Comparison of ENCODE assay signal across 14 cellular contexts in the genomic region with DNA sequence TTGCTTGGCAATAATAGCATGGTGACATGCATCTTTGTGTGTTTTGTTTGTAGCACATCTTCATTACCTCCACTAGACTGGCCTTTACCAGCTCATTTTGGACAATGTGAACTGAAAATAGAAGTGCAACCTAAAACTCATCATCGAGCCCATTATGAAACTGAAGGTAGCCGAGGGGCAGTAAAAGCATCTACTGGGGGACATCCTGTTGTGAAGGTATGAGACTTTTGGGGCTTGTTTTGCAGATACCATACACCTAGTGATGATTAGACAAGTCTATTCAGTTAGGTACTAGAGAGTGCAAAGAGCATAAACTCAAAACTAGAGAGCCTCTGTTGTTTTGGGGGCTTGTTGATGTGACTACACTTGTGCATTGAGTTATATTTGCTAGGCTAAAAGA. TPM values are rescaled to one million over a fixed set of nuclear protein-coding genes. Genes with fewer than 3 reads are reported as not detected.
DNase-seq lines count a peak whose midpoint lies in the region; ATAC-seq, FAIRE-seq and TF ChIP-seq lines count a peak whose summit lies in the region.
"Had no signal": no experiment of that assay in that cellular context is flagged by ENCODE, and none has a peak within 500 bp of the region (broad histone marks: within the 10 kb centered on the region; RNA-seq: fewer than 3 reads in every experiment).

No MANE protein-coding gene starts in this region.

- 0% methylated on average over 2 of the region's 2 CpGs for WGBS in GM12878 (ENCODE audit: insufficient coverage, insufficient replicate concordance, low lambda C conversion rate, missing lambda C conversion rate)
- WGBS in esophagus squamous epithelium, 2 donors, result 70 to 100% methylated on average over 1 to 2 of the region's 2 CpGs

- peak overlapping the region; percentile 39 for H3K4me2 ChIP-seq in GM12878 (ENCODE audit: control insufficient read depth, insufficient read depth)
- H3K4me2 ChIP-seq: BLaER1, hepatocyte had no signal

- H3K27me3 ChIP-seq in GM12878 (replicated peaks in 1 of 2; ENCODE audit: control insufficient read depth in 2 of 2, insufficient read depth in 2 of 2, low read length in 1 of 2), result no peaks in the 10 kb centered on the region
- no peaks in the 10 kb centered on the region for H3K27me3 ChIP-seq in esophagus squamous epithelium
- H3K27me3 ChIP-seq: BLaER1, esophagus muscularis mucosa, hepatocyte had no signal

- H3K9ac ChIP-seq in GM12878 (ENCODE audit: control insufficient read depth, insufficient read depth, low read length), result no peak overlapping the region
- H3K9ac ChIP-seq: BLaER1 had no signal

- BruUV-seq in GM12878 (replicated peaks; lab: Mats Ljungman, UMichigan), result no TSS peak

- TF ChIP-seq RAD21 in GM12878 (IDR thresholded peaks at IDR 0.05; ENCODE audit: insufficient read depth, low read depth, low read length), result no peak

- SMC1A ChIA-PET in GM12878 (lab: Charles Lee; ENCODE audit: uncharacterized antibody, unreplicated experiment), result no interaction called here

- H4K20me1 ChIP-seq in GM12878 (ENCODE audit: control insufficient read depth, insufficient read depth), result no peaks in the 10 kb centered on the region

- TF ChIP-seq POLR2A in GM12878 (IDR thresholded peaks at IDR 0.05; ENCODE audit: low read depth, low read length) (no peak), esophagus squamous epithelium (IDR thresholded peaks at IDR 0.05) (no peak)

- H3K9me3 ChIP-seq in GM12878 (replicated peaks; ENCODE audit: control insufficient read depth, insufficient read depth, low read length) (no peaks in the 10 kb centered on the region), esophagus squamous epithelium (no peaks in the 10 kb centered on the region)
- H3K9me3 ChIP-seq: BLaER1, esophagus muscularis mucosa, thoracic aorta had no signal

- intact Hi-C loops in GM12878 (cut with micrococcal nuclease; ENCODE audit: unreplicated experiment) (loop anchor here (5.0 kb wide), 1 partner anchor 39 kb away; the partner anchor contains the start of gene NFATC3), esophagus squamous epithelium (cut with DNase I) (no loop called here)

- H2AFZ ChIP-seq in GM12878 (ENCODE audit: control insufficient read depth, low read depth, low read length), result no peak overlapping the region
- H2AFZ ChIP-seq: hepatocyte had no signal

- CTCF ChIA-PET in GM10248 (lab: Yijun Ruan, JAX), result interaction anchor here (1.0 to 2.9 kb wide), 5 partner anchors 8 to 102 kb away, joined by 3 to 15 read pairs (median 3); no protein-coding TSS in a partner anchor
- CTCF ChIA-PET in GM12878 (lab: Yijun Ruan, JAX), result interaction anchor here (0.6 to 1.0 kb wide), 2 partner anchors 32 to 85 kb away, joined by 3 read pairs; no protein-coding TSS in a partner anchor

- no peak for TF ChIP-seq EP300 in GM12878 (IDR thresholded peaks at IDR 0.05; ENCODE audit: borderline replicate concordance in 1 of 2, control insufficient read depth in 1 of 2, low read depth in 2 of 2, low read length in 2 of 2)

- no peak for TF ChIP-seq CTCF in GM10248 (IDR thresholded peaks at IDR 0.05; ENCODE audit: control extremely low read depth, extremely low read depth, low read depth, missing control alignments)
- no peak for TF ChIP-seq CTCF in GM12878 (IDR thresholded peaks at IDR 0.05 in 2 of 3, conservative IDR thresholded peaks at IDR 0.05 in 1 of 3; ENCODE audit: control insufficient read depth in 2 of 3, extremely low read depth in 1 of 3, insufficient read depth in 1 of 3, low read depth in 3 of 3, low read length in 3 of 3)
- TF ChIP-seq CTCF in esophagus squamous epithelium (IDR thresholded peaks at IDR 0.05), result no peak

- in situ Hi-C loops in GM12878 (cut with MboI), result no loop called here

- H3K4me3 ChIP-seq in GM12878, result no peak overlapping the region
- no peak overlapping the region for H3K4me3 ChIP-seq in esophagus squamous epithelium
- H3K4me3 ChIP-seq: BLaER1, esophagus muscularis mucosa, hepatocyte, thoracic aorta had no signal

- RAD21 ChIA-PET in GM12878 (lab: Charles Lee; ENCODE audit: unreplicated experiment), result no interaction called here

- no peak overlapping the region for H3K27ac ChIP-seq in GM12878 (ENCODE audit: control insufficient read depth, insufficient read depth)
- no peak overlapping the region for H3K27ac ChIP-seq in esophagus squamous epithelium
- H3K27ac ChIP-seq: BLaER1, esophagus muscularis mucosa, hepatocyte, thoracic aorta had no signal

- ATAC-seq in GM18867 (IDR thresholded peaks at IDR 0.05; ENCODE audit: unreplicated experiment) (peak; percentile 68), HG03095 (IDR thresholded peaks at IDR 0.05; ENCODE audit: unreplicated experiment) (peak; percentile 44), GM12878 (peak; percentile 89), HG03460 (IDR thresholded peaks at IDR 0.05; ENCODE audit: unreplicated experiment) (no peak), HG03045 (IDR thresholded peaks at IDR 0.05; ENCODE audit: unreplicated experiment) (no peak)

- H3K36me3 ChIP-seq in GM12878 (ENCODE audit: control insufficient read depth in 2 of 2, insufficient read depth in 2 of 2, low read length in 1 of 2) (peaks cover 0 to 3% of the 10 kb centered on the region in 2 experiments; a peak in 2 of 4 replicates), esophagus squamous epithelium (peaks cover 0 to 15% (median 0%) of the 10 kb centered on the region in 3 donors)
- H3K36me3 ChIP-seq: thoracic aorta had no signal

- peak; percentile 48 for DNase-seq in GM10248 (ENCODE audit: extremely low spot score)
- peak; percentile 17 for DNase-seq in GM12878 (ENCODE audit: low read depth, low spot score)
- no peak for DNase-seq in esophagus squamous epithelium (lab: John Stamatoyannopoulos, UW)
- DNase-seq: NCI-H187, NCI-H524 had no signal

- POLR2A ChIA-PET in GM10248 (lab: Yijun Ruan, JAX), result no interaction called here
- POLR2A ChIA-PET in GM12878 (lab: Charles Lee), result no interaction called here

- FAIRE-seq in GM12878 (lab: Jason Lieb, UNC), result peak; percentile 74
- FAIRE-seq: H1 had no signal

- peaks cover 23% of the 10 kb centered on the region for H3K79me2 ChIP-seq in GM12878 (ENCODE audit: control insufficient read depth, insufficient read depth, low read length)

- peaks cover 7% of the 10 kb centered on the region; the same call in 1 of the 2 replicates for H3K4me1 ChIP-seq in GM12878 (ENCODE audit: control insufficient read depth, insufficient read depth, low read length)
- H3K4me1 ChIP-seq in esophagus squamous epithelium, result peaks cover 0 to 10% (median 0%) of the 10 kb centered on the region in 3 donors
- H3K4me1 ChIP-seq: BLaER1 had no signal

TF ChIP-seq in GM12878, 131 proteins besides CTCF, POLR2A, EP300 and RAD21:
- TF ChIP-seq MTA3 (IDR thresholded peaks at IDR 0.05; ENCODE audit: borderline replicate concordance, low read length) (no peak), E2F8 (IDR thresholded peaks at IDR 0.05; ENCODE audit: low read depth, partially characterized antibody) (no peak), TCF3 (IDR thresholded peaks at IDR 0.05; ENCODE audit: borderline replicate concordance, insufficient read depth, low read depth, low read length) (no peak), ATF2 (IDR thresholded peaks at IDR 0.05; ENCODE audit: low read length) (no peak)

RNA-seq across cellular contexts. Expression of gene NFATC3, which starts 41.2 kb away (rescaled TPM):
- 72.1 and 76.3 TPM in 2 replicates for total RNA-seq in GM12878 (2013; cell fraction: nucleolus; rRNA removed)
- total RNA-seq in GM12878 (2014; rRNA removed) (25.8 and 27.6 TPM in 2 replicates), GM12878 (2014; rRNA removed; fragmentation: Illumina TruSeq; extraction: Trizol) (21.2 and 23.2 TPM in 2 replicates), GM12878 (2021) (37.6 and 37.8 TPM in 2 replicates), esophagus squamous epithelium (10 to 100 TPM; 18.6 to 30.9 (median 20.5) TPM)
- 8.0 TPM for polyA plus RNA-seq in GM12878 (2011; ENCODE audit: low read depth)
- polyA plus RNA-seq in GM12878 (2011; rRNA removed) (31.3 and 34.7 TPM in 2 replicates), GM12878 (2014; fragmentation: Illumina TruSeq; extraction: Trizol) (24.4 and 29.5 TPM in 2 replicates), GM12878 (2014; fragmentation: Nextera tagmentation; extraction: Ambion mirVana) (1 to 10 TPM; 4.2 to 5.5 TPM), GM12878 (2014; rRNA removed) (20.9 and 23.6 TPM in 2 replicates), GM12878 (2016; fragmentation: Nextera tagmentation; extraction: Ambion mirVana) (10 to 100 TPM; 25.4 to 32.2 TPM)
- polyA plus RNA-seq in GM12878 (2011; cell fraction: cytosol; rRNA removed), result 26.9 and 27.8 TPM in 2 replicates
- 18.5 and 19.7 TPM in 2 replicates for polyA plus RNA-seq in GM12878 (2011; cell fraction: nucleus; rRNA removed)
- polyA plus RNA-seq in GM12878 (2012), result 9.8 and 10.5 TPM in 2 replicates
- polyA minus RNA-seq in GM12878 (2011; rRNA and poly(A)+ RNA removed), result 113 and 115 TPM in 2 replicates
- polyA minus RNA-seq in GM12878 (2011; cell fraction: cytosol; rRNA and poly(A)+ RNA removed), result 29.3 and 32.2 TPM in 2 replicates
- polyA minus RNA-seq in GM12878 (2011; cell fraction: nucleus; rRNA and poly(A)+ RNA removed), result 27.4 and 39.6 TPM in 2 replicates

Comparison
In these comparisons a context has a peak if more than half of its experiments do, and no peak if none do; other contexts are left out.
1. ATAC-seq: peak in GM18867 (single experiment), HG03095 (single experiment) and GM12878 (single experiment); none in HG03460 (single experiment) and HG03045 (single experiment).